4 cellular contexts compared by ENCODE assay signal in genomic region chr11:76038608-76039007, GRCh38.
"Had no signal": no experiment of that assay in that cellular context is flagged by ENCODE, and none has a peak within 500 bp of the region (broad histone marks: within the 10 kb centered on the region; RNA-seq: fewer than 3 reads in every experiment).

No MANE protein-coding gene starts in this region.

- FAIRE-seq: GM12878, GM18507 had no signal

- ATAC-seq: GM12878 had no signal

- DNase-seq: GDM1, GF-D8 had no signal

- H3K4me3 ChIP-seq: GM12878 had no signal
